In the genomic region with DNA sequence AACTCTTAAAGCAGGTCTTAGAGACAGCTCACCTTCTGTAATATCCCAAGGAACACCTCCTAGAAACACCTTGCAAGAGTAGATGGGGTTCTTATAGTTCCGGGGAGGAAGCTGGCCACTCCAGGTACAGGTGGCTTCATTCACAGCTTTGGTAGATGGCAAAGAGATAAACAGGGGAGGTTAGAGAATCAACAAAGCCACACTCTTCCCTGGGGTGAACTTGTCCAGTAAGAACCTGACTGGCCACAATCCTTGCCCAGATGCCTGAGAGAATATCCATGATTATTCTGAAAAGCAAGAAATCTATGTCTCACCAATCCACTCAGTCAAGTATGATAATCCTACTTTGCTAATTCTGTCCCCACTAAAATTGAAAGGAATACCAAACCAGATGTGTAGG, we compare ENCODE assay signal across 15 cellular contexts.
"Had no signal": no experiment of that assay in that cellular context is flagged by ENCODE, and none has a peak within 500 bp of the region (broad histone marks: within the 10 kb centered on the region; RNA-seq: fewer than 3 reads in every experiment).

No MANE protein-coding gene starts in this region.

- H3K27me3 ChIP-seq: gastroesophageal sphincter, spleen had no signal

- H2AFZ ChIP-seq: hepatocyte had no signal

- H3K36me3 ChIP-seq: neutrophil, spleen had no signal

- H3K4me1 ChIP-seq: gastroesophageal sphincter, spleen had no signal

- H3K4me3 ChIP-seq: gastroesophageal sphincter, hepatocyte, spleen had no signal

- H3K9me3 ChIP-seq: gastroesophageal sphincter, neutrophil, spleen had no signal

- H3K27ac ChIP-seq: gastroesophageal sphincter, hepatocyte, neutrophil, spleen had no signal

- H3K4me2 ChIP-seq: hepatocyte had no signal

- H3K79me2 ChIP-seq: hepatocyte had no signal

- ATAC-seq: gastroesophageal sphincter; left lobe of liver; naive thymus-derived CD4-positive, alpha-beta T cell; stimulated activated naive B cell treated with anti-CD40 and anti-IgM and Interleukin-4, amounts not matched to agents 10 μg/mL and 1 μg/mL and 100 μg/mL, for 72 hours; stimulated activated naive CD8-positive, alpha-beta T cell treated with anti-CD3 and anti-CD28 coated beads, Interleukin-15, amount 100 ng/mL, for 72 hours had no signal

- DNase-seq: central memory CD4-positive, alpha-beta T cell; dermis blood vessel endothelial cell; effector CD4-positive, alpha-beta T cell; endodermal cell; kidney glomerular epithelial cell; naive thymus-derived CD4-positive, alpha-beta T cell; spleen; stimulated activated CD4-positive, alpha-beta T cell treated with anti-CD3 and anti-CD28 coated beads, Interleukin-2, amount 100 ng/mL, for 24 hours; stimulated activated CD4-positive, alpha-beta T cell treated with anti-CD3 and anti-CD28 coated beads, Interleukin-4, amount 100 ng/mL, for 4 hours; stimulated activated naive B cell treated with anti-CD40 and anti-IgM and Interleukin-4, amounts not matched to agents 10 μg/mL and 1 μg/mL and 100 μg/mL, for 72 hours; stimulated activated naive CD8-positive, alpha-beta T cell treated with anti-CD3 and anti-CD28 coated beads, Interleukin-15, amount 100 ng/mL, for 72 hours had no signal
